In genomic region chr2:68411397-68412126, GRCh38 we compare ENCODE assay signal across 10 cellular contexts. TPM values are rescaled to one million over a fixed set of nuclear protein-coding genes. Genes with fewer than 3 reads are reported as not detected.
DNase-seq lines count a peak whose midpoint lies in the region; ATAC-seq and TF ChIP-seq lines count a peak whose summit lies in the region.
"Had no signal": no experiment of that assay in that cellular context is flagged by ENCODE, and none has a peak within 500 bp of the region (broad histone marks: within the 10 kb centered on the region; RNA-seq: fewer than 3 reads in every experiment).

No MANE protein-coding gene starts in this region.

- no peaks in the 10 kb centered on the region for H3K79me2 ChIP-seq in SK-N-SH (ENCODE audit: insufficient read depth)

- CTCF ChIA-PET in naive thymus-derived CD4-positive, alpha-beta T cell (lab: Charles Lee), result no interaction called here
- CTCF ChIA-PET in SK-N-SH (lab: Yijun Ruan, JAX), result no interaction called here

- in situ Hi-C loops in HAP-1 (cut with MboI; ENCODE audit: low sequenced_read_pairs), result no loop called here

- ATAC-seq in GM19023 (IDR thresholded peaks at IDR 0.05; ENCODE audit: unreplicated experiment), result peak; percentile 80
- ATAC-seq in HG02763 (IDR thresholded peaks at IDR 0.05; ENCODE audit: unreplicated experiment), result peak; percentile 88
- ATAC-seq in naive thymus-derived CD4-positive, alpha-beta T cell, result peak; percentile 58

- POLR2A ChIA-PET in naive thymus-derived CD4-positive, alpha-beta T cell (lab: Charles Lee), result no interaction called here
- POLR2A ChIA-PET in SK-N-SH (lab: Yijun Ruan, JAX), result interaction anchor here (0.6 kb wide), 1 partner anchor 1135 kb away, joined by 3 read pairs; no protein-coding TSS in a partner anchor

- no peak overlapping the region for H3K27ac ChIP-seq in naive thymus-derived CD4-positive, alpha-beta T cell (ENCODE audit: low read depth, low read length)
- no peak overlapping the region for H3K27ac ChIP-seq in SK-N-SH (ENCODE audit: low read depth in 2 of 2, low read length in 1 of 2)

- no peak for TF ChIP-seq EP300 in SK-N-SH (IDR thresholded peaks at IDR 0.05; ENCODE audit: borderline replicate concordance in 1 of 2, low read depth in 1 of 2, low read length in 1 of 2)

- no peak for TF ChIP-seq RAD21 in SK-N-SH (IDR thresholded peaks at IDR 0.05; ENCODE audit: low read length)

- H3K9ac ChIP-seq in SK-N-SH, result no peak overlapping the region

- 57% methylated on average over 4 of the region's 4 CpGs for WGBS in SK-N-SH (ENCODE audit: low lambda C conversion rate)

- H3K4me1 Mint-ChIP-seq in naive thymus-derived CD4-positive, alpha-beta T cell, result peaks cover 0 to 20% (median 6%) of the 10 kb centered on the region in 7 donors

- H3K36me3 Mint-ChIP-seq in naive thymus-derived CD4-positive, alpha-beta T cell, result peaks cover 0 to 6% (median 4%) of the 10 kb centered on the region in 5 donors
- H3K36me3 Mint-ChIP-seq: activated CD4-positive, alpha-beta memory T cell treated with anti-CD3 and anti-CD28 coated beads for 36 hours had no signal

- H3F3A ChIP-seq in SK-N-SH (replicated peaks; ENCODE audit: insufficient read depth), result no peaks in the 10 kb centered on the region

- peak overlapping the region in 2 of 9 donors; percentile 2 to 10 for H3K27ac Mint-ChIP-seq in naive thymus-derived CD4-positive, alpha-beta T cell
- H3K27ac Mint-ChIP-seq: activated CD4-positive, alpha-beta memory T cell treated with anti-CD3 and anti-CD28 coated beads for 36 hours had no signal

- H3K9me2 ChIP-seq in SK-N-SH, result no peaks in the 10 kb centered on the region

- H3K9me3 ChIP-seq in naive thymus-derived CD4-positive, alpha-beta T cell (ENCODE audit: control insufficient read depth in 2 of 3, low read length in 3 of 3), result no peaks in the 10 kb centered on the region
- H3K9me3 ChIP-seq in HAP-1 (no peaks in the 10 kb centered on the region), SK-N-SH (no peaks in the 10 kb centered on the region)

- peaks cover 0 to 26% of the 10 kb centered on the region in 2 donors for H3K4me1 ChIP-seq in naive thymus-derived CD4-positive, alpha-beta T cell (ENCODE audit: control insufficient read depth in 2 of 2, insufficient read depth in 2 of 2, low read length in 2 of 2)
- no peaks in the 10 kb centered on the region for H3K4me1 ChIP-seq in HAP-1
- no peaks in the 10 kb centered on the region for H3K4me1 ChIP-seq in SK-N-SH (ENCODE audit: control insufficient read depth in 1 of 2, insufficient read depth in 2 of 2, low read depth in 1 of 2, low read length in 1 of 2)

- H3K27me3 Mint-ChIP-seq in naive thymus-derived CD4-positive, alpha-beta T cell, result peaks cover under 1 to 36% (median 8%) of the 10 kb centered on the region in 5 donors
- H3K27me3 Mint-ChIP-seq: activated CD4-positive, alpha-beta memory T cell treated with anti-CD3 and anti-CD28 coated beads for 36 hours had no signal

- H3K36me3 ChIP-seq in naive thymus-derived CD4-positive, alpha-beta T cell (ENCODE audit: control insufficient read depth in 2 of 3, insufficient read depth in 3 of 3, low read length in 3 of 3), result no peaks in the 10 kb centered on the region
- H3K36me3 ChIP-seq in HAP-1 (replicated peaks), result no peaks in the 10 kb centered on the region
- no peaks in the 10 kb centered on the region for H3K36me3 ChIP-seq in SK-N-SH (replicated peaks in 1 of 2; ENCODE audit: control insufficient read depth in 1 of 2, insufficient read depth in 2 of 2, low read length in 1 of 2)

- H3K9me3 Mint-ChIP-seq in naive thymus-derived CD4-positive, alpha-beta T cell, result peaks cover 0 to 17% (median 9%) of the 10 kb centered on the region in 11 donors

- DNase-seq in Kasumi-1 (lab: John Stamatoyannopoulos, UW), result peak; percentile 83 to 87
- DNase-seq in naive thymus-derived CD4-positive, alpha-beta T cell, result no peak
- DNase-seq in COLO668 (lab: John Stamatoyannopoulos, UW; ENCODE audit: unreplicated experiment), result no peak
- DNase-seq in HAP-1 (ENCODE audit: low spot score in 2 of 2), result no peak
- DNase-seq in SK-N-SH, result no peak
- DNase-seq: activated CD4-positive, alpha-beta memory T cell treated with anti-CD3 and anti-CD28 coated beads for 36 hours; NCI-H2171 had no signal

- H3K27me3 ChIP-seq in naive thymus-derived CD4-positive, alpha-beta T cell (ENCODE audit: control insufficient read depth in 2 of 2, insufficient read depth in 2 of 2, low read length in 2 of 2), result no peaks in the 10 kb centered on the region
- 0 out of 2 replicates have a peak, but pooled peaks cover 3% of the 10 kb centered on the region for H3K27me3 ChIP-seq in HAP-1 (ENCODE audit: low read depth)
- no peaks in the 10 kb centered on the region; the same call in 1 of the 2 replicates for H3K27me3 ChIP-seq in SK-N-SH (ENCODE audit: insufficient read depth)

- H3K4me3 Mint-ChIP-seq in naive thymus-derived CD4-positive, alpha-beta T cell, result no peak overlapping the region
- H3K4me3 Mint-ChIP-seq: activated CD4-positive, alpha-beta memory T cell treated with anti-CD3 and anti-CD28 coated beads for 36 hours had no signal

- H2AFZ ChIP-seq in SK-N-SH (ENCODE audit: low read depth), result no peak overlapping the region

- intact Hi-C loops in naive thymus-derived CD4-positive, alpha-beta T cell (cut with micrococcal nuclease), result no loop called here

- no peak overlapping the region for H3K4me3 ChIP-seq in naive thymus-derived CD4-positive, alpha-beta T cell (ENCODE audit: low read length)
- H3K4me3 ChIP-seq in HAP-1 (no peak overlapping the region), SK-N-SH (ENCODE audit: low read depth in 2 of 2, low read length in 1 of 2) (no peak overlapping the region)
- H3K4me3 ChIP-seq: lung had no signal

- no peaks in the 10 kb centered on the region for H4K20me1 ChIP-seq in SK-N-SH (ENCODE audit: insufficient read depth)

- no peak for TF ChIP-seq CTCF in SK-N-SH (IDR thresholded peaks at IDR 0.05)

- no peak overlapping the region for H3K4me2 ChIP-seq in SK-N-SH

TF ChIP-seq in SK-N-SH, 30 proteins besides CTCF, POLR2A, EP300 and RAD21:
- TF ChIP-seq TEAD4 (IDR thresholded peaks at IDR 0.05; ENCODE audit: borderline replicate concordance, insufficient read depth), result no peak
- TF ChIP-seq FOXM1 (IDR thresholded peaks at IDR 0.05; ENCODE audit: low read depth), result no peak
- TF ChIP-seq JUND (IDR thresholded peaks at IDR 0.05), result no peak
- TF ChIP-seq IRF3 (IDR thresholded peaks at IDR 0.05; ENCODE audit: low read depth, low read length), result no peak
- no peak for TF ChIP-seq NRF1 (IDR thresholded peaks at IDR 0.05; ENCODE audit: low read depth, low read length)
- no peak for TF ChIP-seq USF2 (IDR thresholded peaks at IDR 0.05; ENCODE audit: borderline replicate concordance, low read depth, low read length)
- TF ChIP-seq POLR2AphosphoS5 (IDR thresholded peaks at IDR 0.05; ENCODE audit: low read depth, low read length), result no peak
TF ChIP-seq in SK-N-SH: peak in this region for 0.

RNA-seq across cellular contexts. Expression of gene PLEK, which starts 46.5 kb away (rescaled TPM):
- 100 to 1,000 TPM in 1 of 5 experiments, 10 to 100 TPM in 1, 1 to 10 TPM in 3; 1.2 to 210 (median 3.9) TPM for total RNA-seq in naive thymus-derived CD4-positive, alpha-beta T cell
- polyA plus RNA-seq in naive thymus-derived CD4-positive, alpha-beta T cell, result under 1 TPM; 0.37 to 0.79 TPM
- 0.02 TPM in 2 replicates for polyA plus RNA-seq in SK-N-SH (2012; rRNA removed)
- polyA plus RNA-seq in SK-N-SH (2012; cell fraction: cytosol; rRNA removed), result 0.01 TPM in 2 replicates
- 0.02 and 0.08 TPM in 2 replicates for polyA plus RNA-seq in SK-N-SH (2012; cell fraction: nucleus; rRNA removed)

RNA-seq across cellular contexts. Expression of gene FBXO48, which starts 55.5 kb away (rescaled TPM):
- 1 to 10 TPM; 1.1 to 5.6 (median 1.7) TPM for total RNA-seq in naive thymus-derived CD4-positive, alpha-beta T cell
- under 1 TPM; 0.49 to 0.53 TPM for polyA plus RNA-seq in naive thymus-derived CD4-positive, alpha-beta T cell
- 0.30 and 0.45 TPM in 2 replicates for polyA plus RNA-seq in SK-N-SH (2012; rRNA removed)
- 0.41 and 0.48 TPM in 2 replicates for polyA plus RNA-seq in SK-N-SH (2012; cell fraction: cytosol; rRNA removed)
- polyA plus RNA-seq in SK-N-SH (2012; cell fraction: nucleus; rRNA removed), result 0.26 and 0.56 TPM in 2 replicates

RNA-seq across cellular contexts. Expression of gene APLF, which starts 55.8 kb away (rescaled TPM):
- total RNA-seq in naive thymus-derived CD4-positive, alpha-beta T cell, result 1 to 10 TPM; 2.9 to 8.9 (median 3.8) TPM
- polyA plus RNA-seq in naive thymus-derived CD4-positive, alpha-beta T cell, result 1 to 10 TPM; 1.4 TPM
- 1.1 and 1.3 TPM in 2 replicates for polyA plus RNA-seq in SK-N-SH (2012; rRNA removed)
- polyA plus RNA-seq in SK-N-SH (2012; cell fraction: cytosol; rRNA removed), result 1.4 and 1.8 TPM in 2 replicates
- polyA plus RNA-seq in SK-N-SH (2012; cell fraction: nucleus; rRNA removed), result 1.2 and 1.8 TPM in 2 replicates

Comparison
In these comparisons a context has a peak if more than half of its experiments do, and no peak if none do; other contexts are left out.
1. DNase-seq: peak in Kasumi-1 (2 of 2); none in naive thymus-derived CD4-positive, alpha-beta T cell (0 of 9), COLO668 (single experiment), HAP-1 (0 of 2) and SK-N-SH (single experiment).
2. Peak in every context shown above with its lines, with median percentiles within 50 percentile points of each other: ATAC-seq.